ENCODE assay signal across 2 cellular contexts in genomic region chr15:85014932-85015331, GRCh38.
TF ChIP-seq lines count a peak whose summit lies in the region.

No MANE protein-coding gene starts in this region.

TF ChIP-seq in HepG2, 621 proteins besides CTCF, POLR2A, EP300 and RAD21:
- TF ChIP-seq ZNF710 (CRISPR knock-in tag; IDR thresholded peaks at IDR 0.05; ENCODE audit: borderline replicate concordance): no peak
- TF ChIP-seq ZNF770 (CRISPR knock-in tag; IDR thresholded peaks at IDR 0.05): peak; percentile 73
- no peak for TF ChIP-seq RBFOX2 (IDR thresholded peaks at IDR 0.05; ENCODE audit: low read depth, low read length)
- no peak for TF ChIP-seq HNRNPL (IDR thresholded peaks at IDR 0.05; ENCODE audit: low read depth, low read length)
- TF ChIP-seq GPBP1L1 (CRISPR knock-in tag; IDR thresholded peaks at IDR 0.05): no peak
- TF ChIP-seq MNT (IDR thresholded peaks at IDR 0.05): no peak
- no peak for TF ChIP-seq ZNF674 (CRISPR knock-in tag; IDR thresholded peaks at IDR 0.05; ENCODE audit: low read depth)

TF ChIP-seq in GM12878, 131 proteins besides CTCF, POLR2A, EP300 and RAD21:
- TF ChIP-seq FOS (IDR thresholded peaks at IDR 0.05; ENCODE audit: borderline replicate concordance, extremely low read depth, insufficient read length) (no peak), NFXL1 (IDR thresholded peaks at IDR 0.05; ENCODE audit: borderline replicate concordance) (no peak), STAT1 (conservative IDR thresholded peaks at IDR 0.05) (no peak), REST (IDR thresholded peaks at IDR 0.05; ENCODE audit: low read depth, low read length) (no peak), MEF2A (IDR thresholded peaks at IDR 0.05; ENCODE audit: insufficient read depth, low read depth, low read length) (peak; percentile 78; the same call in 1 of the 2 replicates), NBN (IDR thresholded peaks at IDR 0.05) (no peak), MEF2B (IDR thresholded peaks at IDR 0.05; ENCODE audit: partially characterized antibody, poor library complexity, severe bottlenecking) (peak; percentile 62), USF1 (IDR thresholded peaks at IDR 0.05; ENCODE audit: borderline replicate concordance, extremely low read length, insufficient read depth, low read depth, low read length) (no peak)
